Comparison of ENCODE assay signal across 34 cellular contexts in the genomic region with DNA sequence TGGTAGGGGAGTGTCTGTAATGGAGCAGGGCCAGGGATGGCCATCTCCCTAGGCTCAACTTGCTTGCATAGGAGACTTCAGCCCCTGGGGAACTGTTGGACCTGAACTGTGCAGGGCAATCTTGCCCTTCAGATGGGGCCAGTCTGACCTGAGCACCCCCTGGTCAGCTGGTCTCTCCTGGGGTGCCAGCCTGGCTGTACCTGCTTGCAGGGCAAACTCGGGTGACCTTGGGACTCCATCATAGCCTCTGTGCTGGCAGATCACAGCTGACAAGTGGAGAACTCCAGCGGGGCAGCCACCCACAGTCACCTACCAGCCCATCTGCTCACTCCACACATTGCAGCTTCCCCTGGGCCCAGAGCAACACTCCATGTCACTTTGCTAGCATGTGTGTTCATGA. TPM values are rescaled to one million over a fixed set of nuclear protein-coding genes. Genes with fewer than 3 reads are reported as not detected.
A peak's percentile ranks its signal among the peaks of the same experiment; 100 is the strongest.
DNase-seq lines count a peak whose midpoint lies in the region; ATAC-seq, FAIRE-seq and TF ChIP-seq lines count a peak whose summit lies in the region.
"Had no signal": no experiment of that assay in that cellular context is flagged by ENCODE, and none has a peak within 500 bp of the region (broad histone marks: within the 10 kb centered on the region; RNA-seq: fewer than 3 reads in every experiment).

No MANE protein-coding gene starts in this region.

- H3K36me3 Mint-ChIP-seq in stimulated activated effector memory CD8-positive, alpha-beta T cell treated with anti-CD3 and anti-CD28 coated beads, Interleukin-12 subunit alpha, Interleukin-12 subunit beta, amount 100 ng/mL, for 72 hours: no peaks in the 10 kb centered on the region
- H3K36me3 Mint-ChIP-seq: CD14-positive monocyte; CD4-positive, alpha-beta memory T cell; CD4-positive, CD25-positive, alpha-beta regulatory T cell; CD8-positive, alpha-beta memory T cell had no signal

- peak; percentile 31 for ATAC-seq in stimulated activated effector memory CD8-positive, alpha-beta T cell treated with anti-CD3 and anti-CD28 coated beads, Interleukin-12 subunit alpha, Interleukin-12 subunit beta, amount 100 ng/mL, for 72 hours
- ATAC-seq in upper lobe of right lung: peak; percentile 19
- ATAC-seq: GM12878 had no signal

- intact Hi-C loops in kidney (cut with DNase I): no loop called here
- intact Hi-C loops in upper lobe of right lung (cut with DNase I): no loop called here

- no peak for FAIRE-seq in kidney (lab: Jason Lieb, UNC)
- FAIRE-seq: A204.1, GM18507, GM19239 had no signal

- POLR2A ChIA-PET in RWPE1 (lab: Yijun Ruan, JAX; ENCODE audit: low non-redundant PET): no interaction called here

- H3K4me1 ChIP-seq in kidney (ENCODE audit: control insufficient read depth in 1 of 2, insufficient read depth in 1 of 2, low read depth in 1 of 2, low read length in 2 of 2): no peaks in the 10 kb centered on the region
- H3K4me1 ChIP-seq in upper lobe of right lung: no peaks in the 10 kb centered on the region
- H3K4me1 ChIP-seq: BE2C had no signal

- H3K9ac ChIP-seq in kidney (ENCODE audit: low read length in 2 of 2): no peak overlapping the region
- H3K9ac ChIP-seq: BLaER1 had no signal

- CTCF ChIA-PET in RWPE1 (lab: Yijun Ruan, JAX): no interaction called here

- H3K27ac ChIP-seq in RWPE1 (peak overlapping the region; percentile 5; the same call in 1 of the 2 replicates), kidney (ENCODE audit: low read depth in 2 of 2, low read length in 2 of 2) (no peak overlapping the region), upper lobe of right lung (no peak overlapping the region)
- H3K27ac ChIP-seq: BLaER1 had no signal

- no peaks in the 10 kb centered on the region for H3K9me3 Mint-ChIP-seq in stimulated activated effector memory CD8-positive, alpha-beta T cell treated with anti-CD3 and anti-CD28 coated beads, Interleukin-12 subunit alpha, Interleukin-12 subunit beta, amount 100 ng/mL, for 72 hours

- H3K4me1 Mint-ChIP-seq in stimulated activated effector memory CD8-positive, alpha-beta T cell treated with anti-CD3 and anti-CD28 coated beads, Interleukin-12 subunit alpha, Interleukin-12 subunit beta, amount 100 ng/mL, for 72 hours: no peaks in the 10 kb centered on the region
- H3K4me1 Mint-ChIP-seq: CD14-positive monocyte; CD4-positive, alpha-beta memory T cell; CD4-positive, CD25-positive, alpha-beta regulatory T cell; CD8-positive, alpha-beta memory T cell had no signal

- no peaks in the 10 kb centered on the region for H3K9me3 ChIP-seq in kidney (ENCODE audit: control insufficient read depth in 1 of 2, low read length in 2 of 2)
- H3K9me3 ChIP-seq in upper lobe of right lung: no peaks in the 10 kb centered on the region
- H3K9me3 ChIP-seq in MG63: no peaks in the 10 kb centered on the region
- H3K9me3 ChIP-seq: BE2C had no signal

- H3K4me3 ChIP-seq in kidney (ENCODE audit: low read length in 2 of 2) (no peak overlapping the region), upper lobe of right lung (no peak overlapping the region), MG63 (no peak overlapping the region)
- H3K4me3 ChIP-seq: BLaER1, GM12878 had no signal

- no peaks in the 10 kb centered on the region for H3K36me3 ChIP-seq in kidney (ENCODE audit: control insufficient read depth in 1 of 2, insufficient read depth in 2 of 2, low read length in 2 of 2)
- H3K36me3 ChIP-seq in upper lobe of right lung: no peaks in the 10 kb centered on the region
- H3K36me3 ChIP-seq in MG63: no peaks in the 10 kb centered on the region
- H3K36me3 ChIP-seq: BE2C, BLaER1 had no signal

- H3K27me3 ChIP-seq in upper lobe of right lung (no peaks in the 10 kb centered on the region), MG63 (peaks cover 16% of the 10 kb centered on the region)
- H3K27me3 ChIP-seq: BE2C, BLaER1 had no signal

- H3K27ac Mint-ChIP-seq in stimulated activated effector memory CD8-positive, alpha-beta T cell treated with anti-CD3 and anti-CD28 coated beads, Interleukin-12 subunit alpha, Interleukin-12 subunit beta, amount 100 ng/mL, for 72 hours: no peak overlapping the region
- H3K27ac Mint-ChIP-seq: CD14-positive monocyte; CD4-positive, alpha-beta memory T cell; CD4-positive, CD25-positive, alpha-beta regulatory T cell had no signal

- TF ChIP-seq CTCF in RWPE1 (conservative IDR thresholded peaks at IDR 0.05; ENCODE audit: low read depth) (no peak), kidney (IDR thresholded peaks at IDR 0.05; ENCODE audit: borderline replicate concordance, extremely low read depth, insufficient read depth) (no peak), upper lobe of right lung (IDR thresholded peaks at IDR 0.05) (no peak)

- DNase-seq in RWPE1 (ENCODE audit: low spot score) (no peak), kidney (peak; percentile 58), upper lobe of right lung (no peak), AG08395 (ENCODE audit: low spot score) (no peak), RKO (ENCODE audit: low spot score) (no peak), MG63 (no peak)
- no peak for DNase-seq in stimulated activated effector memory CD8-positive, alpha-beta T cell treated with anti-CD3 and anti-CD28 coated beads, Interleukin-12 subunit alpha, Interleukin-12 subunit beta, amount 100 ng/mL, for 72 hours (ENCODE audit: low spot score in 2 of 2)
- no peak for DNase-seq in activated CD4-positive, alpha-beta T cell treated with anti-CD3 and anti-CD28 coated beads for 48 hours
- DNase-seq: 8988T; ACHN; AML-193; BE2C; C1 segment of cervical spinal cord; CD4-positive, alpha-beta memory T cell; CD4-positive, CD25-positive, alpha-beta regulatory T cell; CD8-positive, alpha-beta memory T cell; COR-L47; DMS 273 treated with DMSO at 0.1 percent for 48 hours; DMS153; DMS53; DMS79; DND-41; EL; GDM1 had no signal

- H3K4me3 Mint-ChIP-seq in stimulated activated effector memory CD8-positive, alpha-beta T cell treated with anti-CD3 and anti-CD28 coated beads, Interleukin-12 subunit alpha, Interleukin-12 subunit beta, amount 100 ng/mL, for 72 hours: no peak overlapping the region
- H3K4me3 Mint-ChIP-seq: CD14-positive monocyte; CD4-positive, alpha-beta memory T cell; CD4-positive, CD25-positive, alpha-beta regulatory T cell; CD8-positive, alpha-beta memory T cell had no signal

RNA-seq across cellular contexts. Expression of gene SPRR2A, which starts 8.1 kb away (rescaled TPM):
- total RNA-seq in kidney (0.60 TPM), upper lobe of right lung (not detected)
- polyA plus RNA-seq in kidney (ENCODE audit: insufficient read depth, low read depth, low replicate concordance): not detected
- not detected in 2 replicates for total RNA-seq in MG63 (2014; rRNA removed; shearing (Covaris generic); ENCODE audit: low replicate concordance)
- total RNA-seq: A673; CD4-positive, alpha-beta memory T cell; CD4-positive, CD25-positive, alpha-beta regulatory T cell; CD8-positive, alpha-beta memory T cell; Daoy; G401; GM12878 had no signal
- polyA plus RNA-seq: AG04450; CD14-positive monocyte; CD4-positive, alpha-beta memory T cell; CD4-positive, CD25-positive, alpha-beta regulatory T cell; CD8-positive, alpha-beta memory T cell; GM12878 had no signal

RNA-seq across cellular contexts. Expression of gene SPRR2D, which starts 8.3 kb away (rescaled TPM):
- total RNA-seq in kidney (not detected), upper lobe of right lung (not detected)
- not detected for polyA plus RNA-seq in kidney (ENCODE audit: insufficient read depth, low read depth, low replicate concordance)
- total RNA-seq in MG63 (2014; rRNA removed; shearing (Covaris generic); ENCODE audit: low replicate concordance): not detected in 2 replicates
- total RNA-seq: CD4-positive, alpha-beta memory T cell; CD4-positive, CD25-positive, alpha-beta regulatory T cell; CD8-positive, alpha-beta memory T cell; Daoy; G401; GM12878 had no signal
- polyA plus RNA-seq: AG04450; CD14-positive monocyte; CD4-positive, alpha-beta memory T cell; CD4-positive, CD25-positive, alpha-beta regulatory T cell; CD8-positive, alpha-beta memory T cell had no signal

RNA-seq across cellular contexts. Expression of gene SPRR1B, which starts 18.2 kb away (rescaled TPM):
- total RNA-seq in kidney (not detected), upper lobe of right lung (not detected)
- not detected for polyA plus RNA-seq in kidney (ENCODE audit: insufficient read depth, low read depth, low replicate concordance)
- total RNA-seq in MG63 (2014; rRNA removed; shearing (Covaris generic); ENCODE audit: low replicate concordance): not detected in 2 replicates
- total RNA-seq: A673; CD4-positive, alpha-beta memory T cell; CD4-positive, CD25-positive, alpha-beta regulatory T cell; CD8-positive, alpha-beta memory T cell; Daoy; G401; GM12878 had no signal
- polyA plus RNA-seq: AG04450; CD14-positive monocyte; CD4-positive, alpha-beta memory T cell; CD4-positive, CD25-positive, alpha-beta regulatory T cell; CD8-positive, alpha-beta memory T cell; GM12878 had no signal

RNA-seq across cellular contexts. Expression of gene SPRR2B, which starts 22.2 kb away (rescaled TPM):
- total RNA-seq in kidney: not detected
- polyA plus RNA-seq in kidney (ENCODE audit: insufficient read depth, low read depth, low replicate concordance): not detected
- not detected for total RNA-seq in upper lobe of right lung
- not detected in 2 replicates for total RNA-seq in MG63 (2014; rRNA removed; shearing (Covaris generic); ENCODE audit: low replicate concordance)
- total RNA-seq: A673; CD4-positive, alpha-beta memory T cell; CD4-positive, CD25-positive, alpha-beta regulatory T cell; CD8-positive, alpha-beta memory T cell; Daoy; G401; GM12878 had no signal
- polyA plus RNA-seq: AG04450; CD14-positive monocyte; CD4-positive, alpha-beta memory T cell; CD4-positive, CD25-positive, alpha-beta regulatory T cell; CD8-positive, alpha-beta memory T cell; GM12878 had no signal

RNA-seq across cellular contexts. Expression of gene SPRR2E, which starts 45.1 kb away (rescaled TPM):
- not detected for total RNA-seq in kidney
- polyA plus RNA-seq in kidney (ENCODE audit: insufficient read depth, low read depth, low replicate concordance): not detected
- not detected for total RNA-seq in upper lobe of right lung
- total RNA-seq in MG63 (2014; rRNA removed; shearing (Covaris generic); ENCODE audit: low replicate concordance): not detected in 2 replicates
- total RNA-seq: A673; CD4-positive, alpha-beta memory T cell; CD4-positive, CD25-positive, alpha-beta regulatory T cell; CD8-positive, alpha-beta memory T cell; Daoy; G401; GM12878 had no signal
- polyA plus RNA-seq: AG04450; CD14-positive monocyte; CD4-positive, alpha-beta memory T cell; CD4-positive, CD25-positive, alpha-beta regulatory T cell; CD8-positive, alpha-beta memory T cell; GM12878 had no signal
